In the genomic region with DNA sequence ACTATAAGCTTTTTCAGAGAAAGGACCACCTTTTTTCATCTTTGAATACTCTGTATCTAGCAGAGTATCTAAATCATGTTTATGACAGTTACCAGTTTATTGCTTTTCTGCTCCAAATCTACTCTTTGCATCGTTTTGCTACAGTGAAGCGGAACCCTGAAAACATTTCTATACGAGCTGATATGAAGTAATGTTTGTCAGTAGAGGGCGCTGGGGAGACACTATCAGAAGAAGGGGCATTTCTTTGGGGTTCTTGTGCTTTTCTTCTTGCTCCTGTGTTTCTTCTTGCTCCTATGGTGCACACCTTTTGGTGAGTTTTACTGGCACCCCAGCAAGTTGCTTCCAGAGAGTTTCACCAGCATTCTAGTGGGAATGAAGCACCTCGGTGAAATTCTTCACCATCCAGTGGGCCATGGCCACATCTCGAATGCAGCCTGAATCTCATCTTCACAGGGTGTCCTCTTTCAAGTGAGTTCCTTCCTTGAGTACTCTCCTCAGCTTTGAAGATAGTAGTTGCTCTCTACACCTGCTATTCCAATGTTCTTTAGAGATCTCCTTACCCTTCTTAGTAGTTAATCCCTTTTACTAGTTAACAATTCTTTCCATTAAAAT, we compare ENCODE assay signal across 8 cellular contexts.
DNase-seq lines count a peak whose midpoint lies in the region; ATAC-seq and TF ChIP-seq lines count a peak whose summit lies in the region.

No MANE protein-coding gene starts in this region.

- peak overlapping the region in 2 of 3 experiments; percentile 14 to 95 for H3K27ac Mint-ChIP-seq in nephron

- ATAC-seq in left ventricle myocardium superior (no peak), body of pancreas (no peak)

- peaks cover 18% of the 10 kb centered on the region for H3K4me1 Mint-ChIP-seq in nephron

- H3K27me3 ChIP-seq in left ventricle myocardium inferior (ENCODE audit: low read depth) (no peaks in the 10 kb centered on the region), body of pancreas (no peaks in the 10 kb centered on the region)

- WGBS in body of pancreas, 2 donors = 50 to 52% methylated on average over 6 of the region's 6 CpGs

- no peak overlapping the region for H3K27ac ChIP-seq in left ventricle myocardium inferior (replicated peaks)
- H3K27ac ChIP-seq in body of pancreas = no peak overlapping the region

- H3K36me3 Mint-ChIP-seq in nephron (ENCODE audit: low read depth) = peaks cover 5% of the 10 kb centered on the region

- H3K9me3 Mint-ChIP-seq in nephron = no peaks in the 10 kb centered on the region

- H3K4me3 ChIP-seq in left ventricle myocardium inferior (no peak overlapping the region), NB4 (ENCODE audit: low read depth, low read length) (no peak overlapping the region), body of pancreas (no peak overlapping the region)

- H3K36me3 ChIP-seq in left ventricle myocardium inferior (no peaks in the 10 kb centered on the region), body of pancreas (replicated peaks in 1 of 2; ENCODE audit: insufficient read depth in 1 of 2, low read depth in 2 of 2) (no peaks in the 10 kb centered on the region)

- intact Hi-C loops in left ventricle myocardium inferior (cut with micrococcal nuclease) = no loop called here
- intact Hi-C loops in left ventricle myocardium superior (cut with micrococcal nuclease) = no loop called here
- intact Hi-C loops in body of pancreas (cut with DNase I) = no loop called here

- TF ChIP-seq POLR2A in NB4 (IDR thresholded peaks at IDR 0.05; ENCODE audit: extremely low read depth, insufficient read length) (no peak), body of pancreas (IDR thresholded peaks at IDR 0.05) (no peak)

- no peak overlapping the region for H3K4me3 Mint-ChIP-seq in nephron

- no peaks in the 10 kb centered on the region for H3K27me3 Mint-ChIP-seq in nephron (ENCODE audit: low read depth)

- no peaks in the 10 kb centered on the region for H3K9me3 ChIP-seq in left ventricle myocardium inferior (replicated peaks)
- no peaks in the 10 kb centered on the region for H3K9me3 ChIP-seq in body of pancreas

- H3K4me1 ChIP-seq in left ventricle myocardium inferior = no peaks in the 10 kb centered on the region
- no peaks in the 10 kb centered on the region for H3K4me1 ChIP-seq in body of pancreas

- peak; percentile 61 for TF ChIP-seq CTCF in left ventricle myocardium inferior (IDR thresholded peaks at IDR 0.05; ENCODE audit: borderline replicate concordance)
- peak; percentile 64 for TF ChIP-seq CTCF in NB4 (IDR thresholded peaks at IDR 0.05; ENCODE audit: low read depth, low read length)
- TF ChIP-seq CTCF in body of pancreas (IDR thresholded peaks at IDR 0.05) = peak in 4 of 7 experiments; percentile 18 to 28 (median 23)
- TF ChIP-seq CTCF in nephron (IDR thresholded peaks at IDR 0.05; ENCODE audit: unreplicated experiment in 3 of 3) = peak in 2 of 3 experiments; percentile 17 to 40

- DNase-seq in left ventricle myocardium inferior (no peak), left ventricle myocardium superior (no peak), NB4 (ENCODE audit: low read depth) (peak; percentile 61), body of pancreas (peak in 2 of 4 donors; percentile 15 to 34), cerebellum (ENCODE audit: low spot score) (no peak), GOT3 (lab: John Stamatoyannopoulos, UW) (no peak)
- DNase-seq in activated CD4-positive, CD25-positive, alpha-beta regulatory T cell (lab: John Stamatoyannopoulos, UW) = no peak
